Comparison of ENCODE assay signal across 8 cellular contexts in genomic region chr4:8221476-8221875, GRCh38. TPM values are rescaled to one million over a fixed set of nuclear protein-coding genes. Genes with fewer than 3 reads are reported as not detected.
A peak's percentile ranks its signal among the peaks of the same experiment; 100 is the strongest.
DNase-seq lines count a peak whose midpoint lies in the region; ATAC-seq, FAIRE-seq and TF ChIP-seq lines count a peak whose summit lies in the region.

No MANE protein-coding gene starts in this region.

- H3K79me2 ChIP-seq in HepG2 (ENCODE audit: insufficient read depth, low read length) = no peaks in the 10 kb centered on the region

- POLR2A ChIA-PET in HepG2 (lab: Yijun Ruan, JAX) = interaction anchor here (0.6 kb wide), 1 partner anchor 44 kb away, joined by 3 read pairs; no protein-coding TSS in a partner anchor

- H3K9me3 ChIP-seq in right lobe of liver (no peaks in the 10 kb centered on the region), HepG2 (ENCODE audit: low read length) (no peaks in the 10 kb centered on the region), left ventricle myocardium inferior (replicated peaks) (no peaks in the 10 kb centered on the region)

- H3K9ac ChIP-seq in HepG2 (ENCODE audit: insufficient read depth, low read depth, low read length) = no peak overlapping the region

- H3K4me3 ChIP-seq in right lobe of liver (no peak overlapping the region), HepG2 (replicated peaks in 1 of 3; ENCODE audit: insufficient read depth in 1 of 3, low read depth in 2 of 3, low read length in 3 of 3) (no peak overlapping the region), left ventricle myocardium inferior (no peak overlapping the region)

- ATAC-seq in right lobe of liver = peak in 3 of 4 donors; percentile 31 to 49 (median 43)
- no peak for ATAC-seq in HepG2
- ATAC-seq in HG02610 (IDR thresholded peaks at IDR 0.05; ENCODE audit: unreplicated experiment) = no peak
- no peak for ATAC-seq in HG02938 (IDR thresholded peaks at IDR 0.05; ENCODE audit: unreplicated experiment)
- no peak for ATAC-seq in GM21515 (IDR thresholded peaks at IDR 0.05; ENCODE audit: unreplicated experiment)

- H3K4me1 ChIP-seq in right lobe of liver (no peaks in the 10 kb centered on the region), HepG2 (ENCODE audit: insufficient read depth, low read length) (peaks cover 41% of the 10 kb centered on the region), left ventricle myocardium inferior (peaks cover 8% of the 10 kb centered on the region)

- H2AFZ ChIP-seq in HepG2 (ENCODE audit: low read length) = no peak overlapping the region

- CTCF ChIA-PET in HepG2 (lab: Yijun Ruan, JAX; ENCODE audit: low intra/inter-chr PET ratio, low total read pairs) = no interaction called here

- peaks cover 0 to 26% (median 16%) of the 10 kb centered on the region in 4 donors for H3K36me3 ChIP-seq in right lobe of liver
- peaks cover 20 to 64% of the 10 kb centered on the region in 2 experiments for H3K36me3 ChIP-seq in HepG2 (replicated peaks in 1 of 2; ENCODE audit: control insufficient read depth in 1 of 2, insufficient read depth in 2 of 2, low read length in 2 of 2)
- peaks cover 42% of the 10 kb centered on the region for H3K36me3 ChIP-seq in left ventricle myocardium inferior

- 62% methylated on average over 5 of the region's 5 CpGs for WGBS in right lobe of liver (ENCODE audit: insufficient coverage, low coverage, low lambda C conversion rate, missing lambda C conversion rate)
- 88% methylated on average over 5 of the region's 5 CpGs for WGBS in HepG2 (ENCODE audit: low lambda C conversion rate)

- peak overlapping the region in 1 of 3 donors; percentile 8 for H3K27ac ChIP-seq in right lobe of liver
- H3K27ac ChIP-seq in HepG2 (ENCODE audit: extremely low read length, insufficient read depth, low read length) = no peak overlapping the region
- peak overlapping the region; percentile 45 for H3K27ac ChIP-seq in left ventricle myocardium inferior (replicated peaks)

- in situ Hi-C loops in HepG2 (cut with HindIII; ENCODE audit: extremely low pct_ligation_motif_present, low pct_unique_long_range_greater_than_20kb) = no loop called here

- no peak for DNase-seq in right lobe of liver
- no peak for DNase-seq in HepG2 (ENCODE audit: low spot score)
- DNase-seq in SKM-1 (lab: John Stamatoyannopoulos, UW; ENCODE audit: unreplicated experiment) = peak; percentile 73
- DNase-seq in left ventricle myocardium inferior = no peak
- DNase-seq in NCI-H510A (lab: John Stamatoyannopoulos, UW) = no peak

- TF ChIP-seq POLR2A in right lobe of liver (IDR thresholded peaks at IDR 0.05) = no peak
- TF ChIP-seq POLR2A in HepG2 (IDR thresholded peaks at IDR 0.05; ENCODE audit: insufficient read depth in 1 of 2, low read depth in 2 of 2, low read length in 2 of 2) = no peak

- no peak for TF ChIP-seq CTCF in right lobe of liver (IDR thresholded peaks at IDR 0.05)
- TF ChIP-seq CTCF in HepG2 (CRISPR knock-in tag; IDR thresholded peaks at IDR 0.05) = no peak
- no peak for TF ChIP-seq CTCF in left ventricle myocardium inferior (IDR thresholded peaks at IDR 0.05; ENCODE audit: borderline replicate concordance)

- no peaks in the 10 kb centered on the region for H4K20me1 ChIP-seq in HepG2 (ENCODE audit: insufficient read depth, low read length)

- BruUV-seq in HepG2 (replicated peaks; lab: Mats Ljungman, UMichigan) = no TSS peak

- no peak for TF ChIP-seq RAD21 in HepG2 (CRISPR knock-in tag; IDR thresholded peaks at IDR 0.05)

- intact Hi-C loops in right lobe of liver (cut with DNase I) = no loop called here
- intact Hi-C loops in HepG2 (cut with micrococcal nuclease; ENCODE audit: unreplicated experiment) = no loop called here
- intact Hi-C loops in left ventricle myocardium inferior (cut with micrococcal nuclease) = no loop called here

- no peak overlapping the region for H3K4me2 ChIP-seq in HepG2 (ENCODE audit: low read depth, low read length)

- TF ChIP-seq EP300 in HepG2 (IDR thresholded peaks at IDR 0.05; ENCODE audit: low read depth in 2 of 2, low read length in 2 of 2) = no peak
- TF ChIP-seq EP300 in HepG2 (CRISPR knock-in tag; IDR thresholded peaks at IDR 0.05; ENCODE audit: borderline replicate concordance) = no peak

- FAIRE-seq in HepG2 (lab: Jason Lieb, UNC) = no peak

- no peaks in the 10 kb centered on the region for H3K27me3 ChIP-seq in right lobe of liver
- H3K27me3 ChIP-seq in HepG2 (ENCODE audit: control insufficient read depth in 1 of 2, insufficient read depth in 2 of 2, low read length in 2 of 2) = no peaks in the 10 kb centered on the region
- no peaks in the 10 kb centered on the region for H3K27me3 ChIP-seq in left ventricle myocardium inferior (ENCODE audit: low read depth)

TF ChIP-seq in HepG2, 621 proteins besides CTCF, POLR2A, EP300 and RAD21:
- no peak for TF ChIP-seq ZKSCAN1 (IDR thresholded peaks at IDR 0.05; ENCODE audit: low read length)
- no peak for TF ChIP-seq SOX13 (IDR thresholded peaks at IDR 0.05)
- TF ChIP-seq SOX13 (CRISPR knock-in tag; conservative IDR thresholded peaks at IDR 0.05 in 1 of 2, IDR thresholded peaks at IDR 0.05 in 1 of 2) = 0 out of 4 replicates have a peak, but pooled peaks of 1 of the 2 experiments have one; percentile 10

RNA-seq across cellular contexts. Expression of gene SH3TC1, which starts 22.4 kb away (rescaled TPM):
- 10 to 100 TPM; 13.2 to 48.0 (median 24.9) TPM for total RNA-seq in right lobe of liver
- total RNA-seq in HepG2 (2016; rRNA removed; fragmentation: Illumina TruSeq; extraction: Trizol) = 10.1 and 14.9 TPM in 2 replicates
- 1.8 and 3.0 TPM in 2 replicates for total RNA-seq in HepG2 (2016; cell fraction: cytosol; rRNA removed; fragmentation: Illumina TruSeq; extraction: Trizol; ENCODE audit: low read depth)
- total RNA-seq in HepG2 (2016; cell fraction: insoluble cytoplasmic fraction; rRNA removed; fragmentation: Illumina TruSeq; extraction: Trizol) = 7.9 and 17.3 TPM in 2 replicates
- 5.6 and 6.2 TPM in 2 replicates for total RNA-seq in HepG2 (2016; cell fraction: membrane; rRNA removed; fragmentation: Illumina TruSeq; extraction: Trizol)
- 22.7 and 23.6 TPM in 2 replicates for total RNA-seq in HepG2 (2016; cell fraction: nucleus; rRNA removed; fragmentation: Illumina TruSeq; extraction: Trizol)
- polyA plus RNA-seq in HepG2 (2011; rRNA removed) = 21.8 and 27.0 TPM in 2 replicates
- 12.1 and 19.8 TPM in 2 replicates for polyA plus RNA-seq in HepG2 (2011; cell fraction: cytosol; rRNA removed)
- polyA plus RNA-seq in HepG2 (2011; cell fraction: nucleus; rRNA removed) = 113 and 146 TPM in 2 replicates
- polyA plus RNA-seq in HepG2 (2012) = 12.2 and 22.6 TPM in 2 replicates
- 1.3 and 1.5 TPM in 2 replicates for polyA plus RNA-seq in HepG2 (2016; cell fraction: cytosol; fragmentation: Illumina TruSeq; extraction: Trizol; ENCODE audit: low read depth)
- polyA plus RNA-seq in HepG2 (2016; cell fraction: insoluble cytoplasmic fraction; fragmentation: Illumina TruSeq; extraction: Trizol; ENCODE audit: low read depth) = 6.1 and 6.6 TPM in 2 replicates
- polyA plus RNA-seq in HepG2 (2016; cell fraction: membrane; fragmentation: Illumina TruSeq; extraction: Trizol; ENCODE audit: low read depth) = 2.1 and 2.8 TPM in 2 replicates
- polyA plus RNA-seq in HepG2 (2016; cell fraction: nucleus; fragmentation: Illumina TruSeq; extraction: Trizol; ENCODE audit: insufficient read depth, low read depth) = 26.5 and 29.7 TPM in 2 replicates
- polyA minus RNA-seq in HepG2 (2011; rRNA and poly(A)+ RNA removed; ENCODE audit: low replicate concordance) = 12.4 and 67.5 TPM in 2 replicates
- 18.2 and 19.5 TPM in 2 replicates for polyA minus RNA-seq in HepG2 (2011; cell fraction: cytosol; rRNA and poly(A)+ RNA removed)
- polyA minus RNA-seq in HepG2 (2011; cell fraction: nucleus; rRNA and poly(A)+ RNA removed) = 76.5 and 77.0 TPM in 2 replicates
- 13.6 TPM for total RNA-seq in left ventricle myocardium inferior

RNA-seq across cellular contexts. Expression of gene HTRA3, which starts 48.1 kb away (rescaled TPM):
- total RNA-seq in right lobe of liver (1 to 10 TPM in 3 of 6 experiments, under 1 TPM in 3; 0.32 to 1.6 (median 1.0) TPM), HepG2 (2016; rRNA removed; fragmentation: Illumina TruSeq; extraction: Trizol) (not detected in 2 replicates), left ventricle myocardium inferior (119 TPM)
- not detected in 2 replicates for total RNA-seq in HepG2 (2016; cell fraction: cytosol; rRNA removed; fragmentation: Illumina TruSeq; extraction: Trizol; ENCODE audit: low read depth)
- total RNA-seq in HepG2 (2016; cell fraction: insoluble cytoplasmic fraction; rRNA removed; fragmentation: Illumina TruSeq; extraction: Trizol) = 0.04 TPM in 1 of 2 replicates, not detected in the other
- not detected in 2 replicates for total RNA-seq in HepG2 (2016; cell fraction: membrane; rRNA removed; fragmentation: Illumina TruSeq; extraction: Trizol)
- total RNA-seq in HepG2 (2016; cell fraction: nucleus; rRNA removed; fragmentation: Illumina TruSeq; extraction: Trizol) = not detected in 2 replicates
- 0.16 and 0.17 TPM in 2 replicates for polyA plus RNA-seq in HepG2 (2011; rRNA removed)
- polyA plus RNA-seq in HepG2 (2011; cell fraction: cytosol; rRNA removed) = 0.12 and 0.31 TPM in 2 replicates
- polyA plus RNA-seq in HepG2 (2011; cell fraction: nucleus; rRNA removed) = 0.12 and 0.19 TPM in 2 replicates
- not detected in 2 replicates for polyA plus RNA-seq in HepG2 (2012)
- polyA plus RNA-seq in HepG2 (2016; cell fraction: cytosol; fragmentation: Illumina TruSeq; extraction: Trizol; ENCODE audit: low read depth) = 0.07 TPM in 1 of 2 replicates, not detected in the other
- polyA plus RNA-seq in HepG2 (2016; cell fraction: insoluble cytoplasmic fraction; fragmentation: Illumina TruSeq; extraction: Trizol; ENCODE audit: low read depth) = not detected in 2 replicates
- polyA plus RNA-seq in HepG2 (2016; cell fraction: membrane; fragmentation: Illumina TruSeq; extraction: Trizol; ENCODE audit: low read depth) = not detected in 2 replicates
- not detected in 2 replicates for polyA plus RNA-seq in HepG2 (2016; cell fraction: nucleus; fragmentation: Illumina TruSeq; extraction: Trizol; ENCODE audit: insufficient read depth, low read depth)
- polyA minus RNA-seq in HepG2 (2011; rRNA and poly(A)+ RNA removed; ENCODE audit: low replicate concordance) = 0.18 and 0.47 TPM in 2 replicates
- not detected in 2 replicates for polyA minus RNA-seq in HepG2 (2011; cell fraction: cytosol; rRNA and poly(A)+ RNA removed)
- not detected in 2 replicates for polyA minus RNA-seq in HepG2 (2011; cell fraction: nucleus; rRNA and poly(A)+ RNA removed)

Comparison
In these comparisons a context has a peak if more than half of its experiments do, and no peak if none do; other contexts are left out.
1. ATAC-seq: peak in right lobe of liver (3 of 4); none in HepG2 (single experiment), HG02610 (single experiment), HG02938 (single experiment) and GM21515 (single experiment).
2. RNA of gene HTRA3, which starts 48.1 kb away (total RNA-seq): 119 TPM in left ventricle myocardium inferior (single experiment); 0.32 to 1.6 TPM in right lobe of liver and 0.04 TPM in HepG2; every median in the first group is over 10 times any median in the second.